ENCODE assay signal across 12 cellular contexts in the genomic region with DNA sequence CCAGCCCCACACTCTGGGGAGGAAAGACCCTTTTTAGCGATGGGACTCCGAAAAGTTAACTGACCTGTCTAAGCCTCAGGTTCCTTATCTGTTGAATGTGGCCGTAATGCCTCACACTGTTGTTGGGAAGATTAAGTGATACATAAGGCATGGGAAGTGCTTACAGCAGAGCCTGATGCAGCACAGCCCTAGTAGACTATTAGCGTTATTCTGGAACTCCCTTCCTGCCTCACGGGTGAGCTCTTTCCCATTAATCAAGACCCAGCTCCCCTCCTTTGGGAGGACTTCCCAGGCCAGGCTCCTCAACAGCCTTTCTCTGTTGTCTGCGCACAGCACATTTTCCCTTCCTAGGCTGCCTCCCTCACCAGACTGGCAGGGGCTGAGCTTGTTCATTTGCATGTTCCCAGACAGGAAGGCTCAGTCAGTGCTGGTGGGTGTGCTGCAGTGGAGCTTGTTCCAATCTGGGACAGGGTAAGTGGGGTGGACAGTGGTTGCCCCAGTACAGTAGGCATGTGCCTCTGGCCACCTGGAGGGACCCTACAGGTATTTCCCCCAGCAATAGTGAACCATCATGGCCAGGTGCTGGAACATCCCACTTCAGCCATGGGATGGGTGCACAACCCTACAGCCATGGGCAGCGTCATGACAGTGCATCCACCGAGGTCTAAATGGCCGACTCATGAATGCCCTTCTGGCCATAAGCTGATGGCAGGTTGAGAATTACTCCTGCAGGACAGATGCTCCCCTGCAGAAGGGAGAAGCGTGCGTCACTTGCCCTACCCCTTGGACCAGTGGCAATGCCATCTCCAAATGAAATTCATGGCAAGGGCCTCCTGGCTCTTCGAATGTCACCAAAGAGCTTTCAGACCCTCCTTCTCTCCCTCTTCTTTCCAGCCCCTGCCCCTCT. TPM values are rescaled to one million over a fixed set of nuclear protein-coding genes. Genes with fewer than 3 reads are reported as not detected.
DNase-seq lines count a peak whose midpoint lies in the region; ATAC-seq and TF ChIP-seq lines count a peak whose summit lies in the region.
"Had no signal": no experiment of that assay in that cellular context is flagged by ENCODE, and none has a peak within 500 bp of the region (broad histone marks: within the 10 kb centered on the region; RNA-seq: fewer than 3 reads in every experiment).

No MANE protein-coding gene starts in this region.

- H3K9me3 Mint-ChIP-seq in activated B cell treated with CpG ODN at 0.5 μM for 24 hours, result no peaks in the 10 kb centered on the region

- POLR2A ChIA-PET in activated B cell treated with CpG ODN at 0.5 μM for 24 hours (lab: Charles Lee), result interaction anchor here (0.8 kb wide), 2 partner anchors 15 to 43 kb away, joined by 3 read pairs; no protein-coding TSS in a partner anchor

- no peaks in the 10 kb centered on the region for H3K27me3 ChIP-seq in BLaER1 treated with 17β-estradiol and CSF1 and Interleukin-3, amounts not matched to agents 10 nM and 100 nM
- no peaks in the 10 kb centered on the region for H3K27me3 ChIP-seq in layer of hippocampus (ENCODE audit: control insufficient read depth, insufficient read depth, low read length)
- H3K27me3 ChIP-seq: cardiac muscle cell had no signal

- peak overlapping the region; percentile 92 to 100 (median 99) for H3K4me2 ChIP-seq in BLaER1 treated with 17β-estradiol and CSF1 and Interleukin-3, amounts not matched to agents 10 nM and 100 nM

- no peaks in the 10 kb centered on the region for H3K36me3 ChIP-seq in BLaER1 treated with 17β-estradiol and CSF1 and Interleukin-3, amounts not matched to agents 10 nM and 100 nM
- H3K36me3 ChIP-seq: cardiac muscle cell had no signal

- intact Hi-C loops in activated B cell treated with CpG ODN at 0.5 μM for 24 hours (cut with micrococcal nuclease), result loop anchor here (2.0 kb wide), 1 partner anchor 14 kb away; no protein-coding TSS in a partner anchor

- H3K27me3 Mint-ChIP-seq in activated B cell treated with CpG ODN at 0.5 μM for 24 hours, result no peaks in the 10 kb centered on the region

- peaks cover 66 to 100% (median 99%) of the 10 kb centered on the region in 10 experiments for H3K4me1 ChIP-seq in BLaER1 treated with 17β-estradiol and CSF1 and Interleukin-3, amounts not matched to agents 10 nM and 100 nM
- H3K4me1 ChIP-seq: Caco-2 had no signal

- no peak overlapping the region for H3K4me3 Mint-ChIP-seq in activated B cell treated with CpG ODN at 0.5 μM for 24 hours

- peak overlapping the region; percentile 77 to 87 (median 81); a peak in 21 of 22 replicates for H3K9ac ChIP-seq in BLaER1 treated with 17β-estradiol and CSF1 and Interleukin-3, amounts not matched to agents 10 nM and 100 nM

- H3K27ac ChIP-seq in BLaER1 treated with 17β-estradiol and CSF1 and Interleukin-3, amounts not matched to agents 10 nM and 100 nM, result peak overlapping the region; percentile 91 to 99 (median 94)
- H3K27ac ChIP-seq in layer of hippocampus (ENCODE audit: low read depth, low read length), result peak overlapping the region; percentile 35
- peak overlapping the region in 1 of 2 donors; percentile 77 for H3K27ac ChIP-seq in coronary artery
- H3K27ac ChIP-seq: cardiac muscle cell, VCaP had no signal

- peak overlapping the region in 5 of 10 experiments; percentile 0 to 23 (median 4); a peak in 3 of 20 replicates for H3K4me3 ChIP-seq in BLaER1 treated with 17β-estradiol and CSF1 and Interleukin-3, amounts not matched to agents 10 nM and 100 nM
- H3K4me3 ChIP-seq in coronary artery, result no peak overlapping the region
- H3K4me3 ChIP-seq: cardiac muscle cell had no signal

- DNase-seq in activated B cell treated with CpG ODN at 0.5 μM for 24 hours, result no peak
- no peak for DNase-seq in HUDEP-2 (lab: John Stamatoyannopoulos, UW; ENCODE audit: unreplicated experiment in 76 of 76)
- DNase-seq in coronary artery (ENCODE audit: low spot score), result no peak
- DNase-seq: Caco-2, NCI-H510A treated with DMSO at 0.1 percent for 48 hours had no signal

- no peaks in the 10 kb centered on the region for H3K36me3 Mint-ChIP-seq in activated B cell treated with CpG ODN at 0.5 μM for 24 hours (ENCODE audit: low read depth)

- no peaks in the 10 kb centered on the region for H4K20me1 ChIP-seq in BLaER1 treated with 17β-estradiol and CSF1 and Interleukin-3, amounts not matched to agents 10 nM and 100 nM

- CTCF ChIA-PET in activated B cell treated with CpG ODN at 0.5 μM for 24 hours (lab: Charles Lee), result no interaction called here

- H3K9me3 ChIP-seq in BLaER1 treated with 17β-estradiol and CSF1 and Interleukin-3, amounts not matched to agents 10 nM and 100 nM (replicated peaks in 1 of 11), result no peaks in the 10 kb centered on the region
- H3K9me3 ChIP-seq: Caco-2 had no signal

- H3K4me1 Mint-ChIP-seq in activated B cell treated with CpG ODN at 0.5 μM for 24 hours, result peaks cover 30% of the 10 kb centered on the region

- peak overlapping the region; percentile 77 for H3K27ac Mint-ChIP-seq in activated B cell treated with CpG ODN at 0.5 μM for 24 hours

- no peak for TF ChIP-seq CTCF in activated B cell treated with CpG ODN at 0.5 μM for 24 hours (IDR thresholded peaks at IDR 0.05)
- TF ChIP-seq CTCF in coronary artery (IDR thresholded peaks at IDR 0.05), result no peak

- ATAC-seq in GM19452 (IDR thresholded peaks at IDR 0.05; ENCODE audit: unreplicated experiment), result peak; percentile 19
- no peak for ATAC-seq in activated B cell treated with CpG ODN at 0.5 μM for 24 hours (ENCODE audit: low read depth)
- ATAC-seq in HG03442 (IDR thresholded peaks at IDR 0.05; ENCODE audit: unreplicated experiment), result no peak
- no peak for ATAC-seq in HG03025 (IDR thresholded peaks at IDR 0.05; ENCODE audit: low FRiP score, unreplicated experiment)

RNA-seq across cellular contexts. Expression of gene PSTPIP1, which starts 5.8 kb away (rescaled TPM):
- total RNA-seq in activated B cell treated with CpG ODN at 0.5 μM for 24 hours, result 33.7 and 42.7 TPM in 2 replicates
- total RNA-seq: Caco-2 had no signal

RNA-seq across cellular contexts. Expression of gene RCN2, which starts 57.6 kb away (rescaled TPM):
- total RNA-seq in activated B cell treated with CpG ODN at 0.5 μM for 24 hours, result 23.8 and 25.0 TPM in 2 replicates
